ENCODE assay signal across 16 cellular contexts in genomic region chr9:8604201-8604600, GRCh38.
DNase-seq lines count a peak whose midpoint lies in the region; ATAC-seq, FAIRE-seq and TF ChIP-seq lines count a peak whose summit lies in the region.
"Had no signal": no experiment of that assay in that cellular context is flagged by ENCODE, and none has a peak within 500 bp of the region (broad histone marks: within the 10 kb centered on the region; RNA-seq: fewer than 3 reads in every experiment).

No MANE protein-coding gene starts in this region.

- H3K9me3 ChIP-seq in thyroid gland: no peaks in the 10 kb centered on the region
- H3K9me3 ChIP-seq: HAP-1 had no signal

- H3K4me1 ChIP-seq in thyroid gland: no peaks in the 10 kb centered on the region
- H3K4me1 ChIP-seq: HAP-1 had no signal

- peak; percentile 29 for FAIRE-seq in D721Med (lab: Jason Lieb, UNC)
- FAIRE-seq in bronchial epithelial cell (lab: Jason Lieb, UNC): no peak
- FAIRE-seq: G401.6, GM12891, H1 had no signal

- no peaks in the 10 kb centered on the region for H3K36me3 ChIP-seq in bronchial epithelial cell (ENCODE audit: control insufficient read depth, insufficient read depth, low read length)
- no peaks in the 10 kb centered on the region for H3K36me3 ChIP-seq in kidney epithelial cell (ENCODE audit: control insufficient read depth, insufficient read depth, low read length)
- no peaks in the 10 kb centered on the region for H3K36me3 ChIP-seq in thyroid gland
- H3K36me3 ChIP-seq: HAP-1 had no signal

- intact Hi-C loops in thyroid gland (cut with DNase I): no loop called here

- no peak overlapping the region for H3K27ac ChIP-seq in thyroid gland

- no peak overlapping the region for H3K4me3 ChIP-seq in bronchial epithelial cell (ENCODE audit: low read depth, low read length)
- no peak overlapping the region for H3K4me3 ChIP-seq in kidney epithelial cell (ENCODE audit: low read depth, low read length)
- no peak overlapping the region for H3K4me3 ChIP-seq in thyroid gland (replicated peaks in 1 of 3)
- H3K4me3 ChIP-seq: HAP-1 had no signal

- TF ChIP-seq CTCF in D721Med (IDR thresholded peaks at IDR 0.05; ENCODE audit: insufficient read depth, missing control alignments) (no peak), bronchial epithelial cell (IDR thresholded peaks at IDR 0.05; ENCODE audit: insufficient read depth, low read length, severe bottlenecking) (no peak), kidney epithelial cell (IDR thresholded peaks at IDR 0.05; ENCODE audit: insufficient read depth, low read length, poor library complexity, severe bottlenecking) (no peak), thyroid gland (IDR thresholded peaks at IDR 0.05) (no peak)

- H3K27me3 ChIP-seq in bronchial epithelial cell (ENCODE audit: control insufficient read depth, insufficient read depth, low read length): no peaks in the 10 kb centered on the region
- H3K27me3 ChIP-seq in kidney epithelial cell (ENCODE audit: control insufficient read depth, insufficient read depth, low read length): no peaks in the 10 kb centered on the region
- no peaks in the 10 kb centered on the region for H3K27me3 ChIP-seq in thyroid gland

- 77 to 86% methylated on average over 1 of the region's 1 CpG for WGBS in thyroid gland, 2 donors

- DNase-seq in D721Med (ENCODE audit: insufficient read length, low spot score): no peak
- peak; percentile 13 for DNase-seq in bronchial epithelial cell (ENCODE audit: low read depth)
- DNase-seq in kidney epithelial cell (ENCODE audit: low read depth): peak; percentile 41
- DNase-seq in non-pigmented ciliary epithelial cell (ENCODE audit: low read depth): peak; percentile 1
- no peak for DNase-seq in NCI-H1930 (lab: John Stamatoyannopoulos, UW)
- no peak for DNase-seq in thyroid gland
- no peak for DNase-seq in central memory CD4-positive, alpha-beta T cell
- DNase-seq: C1 segment of cervical spinal cord; CD4-positive, alpha-beta T cell; DMS153; EL had no signal

- TF ChIP-seq POLR2A in thyroid gland (IDR thresholded peaks at IDR 0.05): no peak

- ATAC-seq in GM21786 (IDR thresholded peaks at IDR 0.05; ENCODE audit: unreplicated experiment): no peak

Comparison
In these comparisons a context has a peak if more than half of its experiments do, and no peak if none do; other contexts are left out.
1. DNase-seq: peak in bronchial epithelial cell (single experiment), kidney epithelial cell (single experiment) and non-pigmented ciliary epithelial cell (single experiment); none in D721Med (single experiment), NCI-H1930 (0 of 2), thyroid gland (0 of 2) and central memory CD4-positive, alpha-beta T cell (single experiment).